11 cellular contexts compared by ENCODE assay signal in the genomic region with DNA sequence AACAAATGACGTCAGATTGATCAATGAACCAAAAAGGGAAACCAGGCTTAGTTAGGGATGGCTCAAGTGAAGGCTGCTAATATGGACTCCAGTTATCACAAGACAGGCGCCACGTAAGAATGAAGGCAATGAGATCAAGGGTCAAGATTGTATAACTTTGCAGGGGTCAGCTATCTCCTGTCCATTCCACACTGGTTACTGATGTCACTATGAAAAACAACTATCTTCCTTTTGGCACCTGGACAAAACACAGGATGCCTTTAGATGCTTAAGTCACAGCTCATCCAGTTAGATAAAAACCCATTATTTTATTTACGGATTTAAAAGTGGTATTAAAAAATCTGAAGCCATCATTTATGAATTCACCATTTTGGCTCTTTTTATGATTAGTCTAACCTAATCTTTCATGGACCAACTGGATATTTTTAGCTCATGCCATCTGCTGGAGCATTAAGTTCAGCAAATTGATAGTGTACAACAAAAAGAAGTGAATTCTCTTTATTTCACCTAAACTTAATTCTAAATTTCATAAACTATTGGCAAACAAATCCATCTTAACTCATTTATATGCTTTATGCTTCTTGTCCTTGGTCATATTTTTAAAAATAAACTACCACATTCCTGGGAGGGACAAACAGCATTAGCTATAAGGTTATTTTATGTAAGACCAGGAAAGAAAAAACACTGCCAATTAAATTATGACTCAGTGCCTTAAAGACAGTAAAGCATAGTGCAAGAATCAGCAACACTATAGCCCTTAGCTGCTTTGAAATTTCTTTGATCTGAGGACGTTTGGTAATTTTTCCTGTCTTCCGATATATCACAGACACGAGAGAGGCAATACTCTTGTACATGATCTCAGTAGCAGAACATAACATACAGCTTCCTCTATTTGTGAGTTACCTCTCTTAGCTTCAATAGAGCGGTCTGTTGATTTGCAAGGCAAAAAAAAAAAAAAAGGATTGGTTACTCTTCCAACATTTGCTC. TPM values are rescaled to one million over a fixed set of nuclear protein-coding genes. Genes with fewer than 3 reads are reported as not detected.
DNase-seq lines count a peak whose midpoint lies in the region; ATAC-seq and TF ChIP-seq lines count a peak whose summit lies in the region.
"Had no signal": no experiment of that assay in that cellular context is flagged by ENCODE, and none has a peak within 500 bp of the region (broad histone marks: within the 10 kb centered on the region; RNA-seq: fewer than 3 reads in every experiment).

No MANE protein-coding gene starts in this region.

- peak; percentile 81 for ATAC-seq in RWPE2 (ENCODE audit: low read depth)
- peak; percentile 69 for ATAC-seq in esophagus mucosa
- peak in 1 of 2 donors; percentile 46 for ATAC-seq in stimulated activated naive B cell treated with anti-CD40 and anti-IgM and Interleukin-4, amounts not matched to agents 10 μg/mL and 1 μg/mL and 100 μg/mL, for 72 hours (replicated peaks)
- no peak for ATAC-seq in GM19452 (IDR thresholded peaks at IDR 0.05; ENCODE audit: unreplicated experiment)
- no peak for ATAC-seq in HG03025 (IDR thresholded peaks at IDR 0.05; ENCODE audit: low FRiP score, unreplicated experiment)

- peak overlapping the region; percentile 39 for H3K27ac ChIP-seq in RWPE2 (ENCODE audit: poor library complexity, severe bottlenecking)
- no peak overlapping the region for H3K27ac ChIP-seq in WERI-Rb-1
- H3K27ac ChIP-seq: C4-2B had no signal

- no peaks in the 10 kb centered on the region for H3K27me3 Mint-ChIP-seq in activated naive CD4-positive, alpha-beta T cell treated with anti-CD3 and anti-CD28 coated beads, Interleukin-2, amount 50 U/mL, for 24 hours
- H3K27me3 Mint-ChIP-seq in stimulated activated naive B cell treated with anti-CD40 and anti-IgM and Interleukin-4, amounts not matched to agents 10 μg/mL and 1 μg/mL and 100 μg/mL, for 72 hours = no peaks in the 10 kb centered on the region

- peaks cover 72% of the 10 kb centered on the region for H3K4me1 Mint-ChIP-seq in activated naive CD4-positive, alpha-beta T cell treated with anti-CD3 and anti-CD28 coated beads, Interleukin-2, amount 50 U/mL, for 24 hours
- peaks cover 16 to 44% of the 10 kb centered on the region in 2 donors for H3K4me1 Mint-ChIP-seq in stimulated activated naive B cell treated with anti-CD40 and anti-IgM and Interleukin-4, amounts not matched to agents 10 μg/mL and 1 μg/mL and 100 μg/mL, for 72 hours

- H3K9me3 Mint-ChIP-seq in activated naive CD4-positive, alpha-beta T cell treated with anti-CD3 and anti-CD28 coated beads, Interleukin-2, amount 50 U/mL, for 24 hours = no peaks in the 10 kb centered on the region
- peaks cover 2 to 3% of the 10 kb centered on the region in 2 donors for H3K9me3 Mint-ChIP-seq in stimulated activated naive B cell treated with anti-CD40 and anti-IgM and Interleukin-4, amounts not matched to agents 10 μg/mL and 1 μg/mL and 100 μg/mL, for 72 hours

- no peak for TF ChIP-seq CTCF in RWPE2 (IDR thresholded peaks at IDR 0.05; ENCODE audit: poor library complexity, severe bottlenecking)
- TF ChIP-seq CTCF in WERI-Rb-1 (IDR thresholded peaks at IDR 0.05; ENCODE audit: low read depth, low read length) = no peak

- peaks cover 21% of the 10 kb centered on the region for H3K36me3 Mint-ChIP-seq in activated naive CD4-positive, alpha-beta T cell treated with anti-CD3 and anti-CD28 coated beads, Interleukin-2, amount 50 U/mL, for 24 hours
- H3K36me3 Mint-ChIP-seq in stimulated activated naive B cell treated with anti-CD40 and anti-IgM and Interleukin-4, amounts not matched to agents 10 μg/mL and 1 μg/mL and 100 μg/mL, for 72 hours = peaks cover 21 to 35% of the 10 kb centered on the region in 2 donors

- H3K27me3 ChIP-seq in RWPE2 (ENCODE audit: insufficient read depth, poor library complexity, severe bottlenecking) (no peaks in the 10 kb centered on the region), WERI-Rb-1 (ENCODE audit: insufficient read depth, low read depth, severe bottlenecking) (no peaks in the 10 kb centered on the region)

- no peaks in the 10 kb centered on the region for H3K9me3 ChIP-seq in RWPE2 (ENCODE audit: severe bottlenecking)
- H3K9me3 ChIP-seq in WERI-Rb-1 (ENCODE audit: severe bottlenecking) = no peaks in the 10 kb centered on the region

- peak overlapping the region; percentile 71 for H3K4me3 Mint-ChIP-seq in activated naive CD4-positive, alpha-beta T cell treated with anti-CD3 and anti-CD28 coated beads, Interleukin-2, amount 50 U/mL, for 24 hours
- no peak overlapping the region for H3K4me3 Mint-ChIP-seq in stimulated activated naive B cell treated with anti-CD40 and anti-IgM and Interleukin-4, amounts not matched to agents 10 μg/mL and 1 μg/mL and 100 μg/mL, for 72 hours

- H3K27ac Mint-ChIP-seq in activated naive CD4-positive, alpha-beta T cell treated with anti-CD3 and anti-CD28 coated beads, Interleukin-2, amount 50 U/mL, for 24 hours = peak overlapping the region; percentile 77
- H3K27ac Mint-ChIP-seq in stimulated activated naive B cell treated with anti-CD40 and anti-IgM and Interleukin-4, amounts not matched to agents 10 μg/mL and 1 μg/mL and 100 μg/mL, for 72 hours = peak overlapping the region; percentile 7

- H3K4me3 ChIP-seq in RWPE2 (ENCODE audit: severe bottlenecking) = no peak overlapping the region
- H3K4me3 ChIP-seq in WERI-Rb-1 (ENCODE audit: low read depth, low read length) = no peak overlapping the region

- DNase-seq in activated naive CD4-positive, alpha-beta T cell treated with Interleukin-2 at 50 U/mL for 16 hours = no peak
- DNase-seq in RWPE2 (ENCODE audit: low spot score) (no peak), WERI-Rb-1 (no peak)
- DNase-seq in stimulated activated naive B cell treated with anti-CD40 and anti-IgM and Interleukin-4, amounts not matched to agents 10 μg/mL and 1 μg/mL and 100 μg/mL, for 72 hours = no peak
- DNase-seq: kidney; stimulated activated CD4-positive, alpha-beta T cell treated with anti-CD3 and anti-CD28 coated beads, Interleukin-2, amount 100 ng/mL, for 24 hours had no signal

- H3K36me3 ChIP-seq in RWPE2 (ENCODE audit: low read depth) = peaks cover 87% of the 10 kb centered on the region
- peaks cover 62% of the 10 kb centered on the region for H3K36me3 ChIP-seq in WERI-Rb-1

- H3K4me1 ChIP-seq in RWPE2 (ENCODE audit: insufficient read depth, poor library complexity, severe bottlenecking) = peaks cover 47% of the 10 kb centered on the region

RNA-seq across cellular contexts. Expression of a gene that starts 27.0 kb away (rescaled TPM):
- 68.1 TPM for total RNA-seq in esophagus mucosa

Comparison
In these comparisons a context has a peak if more than half of its experiments do, and no peak if none do; other contexts are left out.
1. ATAC-seq: peak in RWPE2 (single experiment) and esophagus mucosa (single experiment); none in GM19452 (single experiment) and HG03025 (single experiment).